In the genomic region with DNA sequence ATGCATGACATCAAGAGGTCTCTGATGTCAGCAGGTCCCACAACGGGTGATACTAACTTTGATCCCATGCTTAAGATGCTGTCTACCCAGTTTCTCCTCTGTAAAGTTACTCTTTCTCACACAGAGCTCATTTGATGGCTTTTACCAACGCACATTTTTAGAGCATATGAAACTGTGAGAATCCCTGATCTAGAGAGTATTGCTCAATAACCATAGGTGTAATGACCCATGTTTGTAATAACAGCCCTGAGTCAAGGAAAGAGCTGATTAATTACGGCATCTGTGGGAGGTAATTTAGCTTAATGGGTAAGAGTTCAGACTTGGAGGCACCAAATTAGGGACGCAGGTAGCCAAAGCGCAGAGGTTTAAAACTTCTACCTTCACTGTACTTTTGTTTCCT, we compare ENCODE assay signal across 23 cellular contexts. TPM values are rescaled to one million over a fixed set of nuclear protein-coding genes. Genes with fewer than 3 reads are reported as not detected.
DNase-seq lines count a peak whose midpoint lies in the region; ATAC-seq, FAIRE-seq and TF ChIP-seq lines count a peak whose summit lies in the region.
"Had no signal": no experiment of that assay in that cellular context is flagged by ENCODE, and none has a peak within 500 bp of the region (broad histone marks: within the 10 kb centered on the region; RNA-seq: fewer than 3 reads in every experiment).

No MANE protein-coding gene starts in this region.

- no peaks in the 10 kb centered on the region for H3K9me3 ChIP-seq in small intestine (ENCODE audit: control insufficient read depth, low read depth)
- H3K9me3 ChIP-seq: SJSA1 had no signal

- no peaks in the 10 kb centered on the region for H3K4me1 ChIP-seq in small intestine (ENCODE audit: control insufficient read depth in 2 of 2, insufficient read depth in 1 of 2, low read depth in 1 of 2, low read length in 1 of 2)
- H3K4me1 ChIP-seq: SJSA1 had no signal

- no peak overlapping the region for H3K27ac Mint-ChIP-seq in progenitor cell of endocrine pancreas
- H3K27ac Mint-ChIP-seq: IgD-negative memory B cell had no signal

- no peak for FAIRE-seq in small intestine (lab: Jason Lieb, UNC)
- FAIRE-seq: D721Med, GM18507, H1 had no signal

- no peak overlapping the region for H3K27ac ChIP-seq in small intestine (ENCODE audit: low read depth in 1 of 2, low read length in 1 of 2)
- H3K27ac ChIP-seq: 22Rv1, SJSA1 had no signal

- TF ChIP-seq EP300 in Ishikawa (IDR thresholded peaks at IDR 0.05; ENCODE audit: borderline replicate concordance) = no peak

- no peak for TF ChIP-seq RAD21 in Ishikawa (IDR thresholded peaks at IDR 0.05; ENCODE audit: low read depth)

- no peaks in the 10 kb centered on the region for H3K4me1 Mint-ChIP-seq in progenitor cell of endocrine pancreas (ENCODE audit: low read depth)
- H3K4me1 Mint-ChIP-seq: IgD-negative memory B cell had no signal

- H3K4me3 Mint-ChIP-seq in progenitor cell of endocrine pancreas (ENCODE audit: low read depth) = no peak overlapping the region

- DNase-seq in NCI-H1105 treated with DMSO at 0.1 percent for 48 hours (lab: John Stamatoyannopoulos, UW) = peak; percentile 41
- DNase-seq in NCI-H1105 (lab: John Stamatoyannopoulos, UW) = no peak
- peak; percentile 78 for DNase-seq in small intestine
- no peak for DNase-seq in progenitor cell of endocrine pancreas (ENCODE audit: low spot score, unreplicated experiment)
- DNase-seq: HCEC 1CT, Karpas-422, NCI-H1092 treated with DMSO at 0.1 percent for 48 hours, NCI-H1694, NCI-H2081, NCI-H2227 treated with DMSO at 0.1 percent for 48 hours, Right ventricle myocardium superior, RPMI8226 had no signal

- no peaks in the 10 kb centered on the region for H3K36me3 Mint-ChIP-seq in progenitor cell of endocrine pancreas (ENCODE audit: insufficient read depth)
- H3K36me3 Mint-ChIP-seq: IgD-negative memory B cell had no signal

- H3K27me3 ChIP-seq in small intestine (ENCODE audit: control insufficient read depth in 2 of 2, insufficient read depth in 2 of 2, low read length in 2 of 2) = no peaks in the 10 kb centered on the region
- H3K27me3 ChIP-seq: SJSA1 had no signal

- no peaks in the 10 kb centered on the region for H3K36me3 ChIP-seq in small intestine (ENCODE audit: control insufficient read depth in 2 of 2, insufficient read depth in 2 of 2, low read length in 2 of 2)
- H3K36me3 ChIP-seq: SJSA1 had no signal

- no peaks in the 10 kb centered on the region for H3K9me3 Mint-ChIP-seq in progenitor cell of endocrine pancreas (ENCODE audit: low read depth)

- peak; percentile 54 for ATAC-seq in esophagus mucosa
- ATAC-seq in GM21528 (IDR thresholded peaks at IDR 0.05; ENCODE audit: low FRiP score, unreplicated experiment) = no peak

- whole genome bisulfite sequencing in small intestine, 3 donors = 18 to 48% (median 37%) methylated on average over 5 of the region's 5 CpGs

- no peak for TF ChIP-seq CTCF in progenitor cell of endocrine pancreas (IDR thresholded peaks at IDR 0.05; ENCODE audit: unreplicated experiment)

- H3K27me3 Mint-ChIP-seq in progenitor cell of endocrine pancreas = peaks cover 13% of the 10 kb centered on the region

- H3K4me3 ChIP-seq in small intestine (ENCODE audit: low read depth in 1 of 2, low read length in 2 of 2) = no peak overlapping the region
- H3K4me3 ChIP-seq: SJSA1 had no signal

TF ChIP-seq in Ishikawa, 13 proteins besides CTCF, POLR2A, EP300 and RAD21:
- TF ChIP-seq YY1 (IDR thresholded peaks at IDR 0.05; ENCODE audit: low read depth) = no peak
- TF ChIP-seq CEBPB (IDR thresholded peaks at IDR 0.05) = peak; percentile 73
- no peak for TF ChIP-seq ZBTB7A (IDR thresholded peaks at IDR 0.05; ENCODE audit: low read depth)
- TF ChIP-seq CREB1 (IDR thresholded peaks at IDR 0.05; ENCODE audit: low read depth) = no peak

RNA-seq across cellular contexts. Expression of gene IZUMO2, which starts 18.0 kb away (rescaled TPM):
- total RNA-seq in esophagus mucosa = not detected
- under 1 TPM in 1 of 3 donors, not detected in 2; 0.09 TPM for polyA plus RNA-seq in small intestine
- total RNA-seq in progenitor cell of endocrine pancreas = not detected in 2 replicates
- total RNA-seq: NCI-H460, Right ventricle myocardium superior, SJSA1 had no signal
- polyA plus RNA-seq: BJ, IgD-negative memory B cell had no signal

RNA-seq across cellular contexts. Expression of gene MYH14, which starts 22.3 kb away (rescaled TPM):
- total RNA-seq in esophagus mucosa (66.0 TPM), progenitor cell of endocrine pancreas (65.9 and 67.9 TPM in 2 replicates)
- 100 to 1,000 TPM; 202 to 392 (median 216) TPM for polyA plus RNA-seq in small intestine
- total RNA-seq: SJSA1 had no signal
- polyA plus RNA-seq: BJ, IgD-negative memory B cell had no signal

Comparison
In these comparisons a context has a peak if more than half of its experiments do, and no peak if none do; other contexts are left out.
1. DNase-seq: peak in NCI-H1105 treated with DMSO at 0.1 percent for 48 hours (single experiment) and small intestine (single experiment); none in NCI-H1105 (single experiment) and progenitor cell of endocrine pancreas (single experiment).